ENCODE assay signal across 27 cellular contexts in genomic region chr20:61861858-61862257, GRCh38.
"Had no signal": no experiment of that assay in that cellular context is flagged by ENCODE, and none has a peak within 500 bp of the region (broad histone marks: within the 10 kb centered on the region; RNA-seq: fewer than 3 reads in every experiment).

No MANE protein-coding gene starts in this region.

- H3K4me1 ChIP-seq: stomach, suprapubic skin, testis, thyroid gland, tibial artery, tibial nerve, transverse colon, upper lobe of left lung, upper lobe of right lung, uterus, vagina had no signal

- H3K27me3 Mint-ChIP-seq: stimulated activated naive CD8-positive, alpha-beta T cell treated with anti-CD3 and anti-CD28 coated beads, Interleukin-15, amount 100 ng/mL, for 72 hours; stimulated activated naive CD8-positive, alpha-beta T cell treated with anti-CD3 and anti-CD28 coated beads, Interleukin-15, Interleukin-2, amounts not matched to agents 100 ng/mL and 50 ng/mL, for 24 hours had no signal

- H3K36me3 ChIP-seq: stomach, suprapubic skin, thoracic aorta, thyroid gland, tibial artery, tibial nerve, transverse colon, upper lobe of left lung, upper lobe of right lung, uterus, vagina had no signal

- H3K4me3 ChIP-seq: stomach, suprapubic skin, testis, thoracic aorta, thyroid gland, tibial artery, tibial nerve, transverse colon, upper lobe of left lung, upper lobe of right lung, uterus, vagina had no signal

- H3K27me3 ChIP-seq: testis, thyroid gland, tibial nerve, transverse colon, upper lobe of left lung, upper lobe of right lung, uterus, vagina had no signal

- H3K4me3 Mint-ChIP-seq: stimulated activated memory B cell treated with anti-CD40 and anti-IgM and Interleukin-4, amounts not matched to agents 10 μg/mL and 1 μg/mL and 100 μg/mL, for 72 hours; stimulated activated naive B cell treated with anti-CD40 and anti-IgM and Interleukin-4, amounts not matched to agents 10 μg/mL and 1 μg/mL and 100 μg/mL, for 72 hours; stimulated activated naive CD8-positive, alpha-beta T cell treated with anti-CD3 and anti-CD28 coated beads, Interleukin-15, amount 100 ng/mL, for 72 hours; stimulated activated naive CD8-positive, alpha-beta T cell treated with anti-CD3 and anti-CD28 coated beads, Interleukin-15, Interleukin-2, amounts not matched to agents 100 ng/mL and 50 ng/mL, for 24 hours; type B pancreatic cell had no signal

- H3K27ac Mint-ChIP-seq: stimulated activated memory B cell treated with anti-CD40 and anti-IgM and Interleukin-4, amounts not matched to agents 10 μg/mL and 1 μg/mL and 100 μg/mL, for 72 hours; stimulated activated naive B cell treated with anti-CD40 and anti-IgM and Interleukin-4, amounts not matched to agents 10 μg/mL and 1 μg/mL and 100 μg/mL, for 72 hours; stimulated activated naive CD8-positive, alpha-beta T cell treated with anti-CD3 and anti-CD28 coated beads, Interleukin-15, amount 100 ng/mL, for 72 hours; stimulated activated naive CD8-positive, alpha-beta T cell treated with anti-CD3 and anti-CD28 coated beads, Interleukin-15, Interleukin-2, amounts not matched to agents 100 ng/mL and 50 ng/mL, for 24 hours; type B pancreatic cell had no signal

- DNase-seq: stimulated activated CD4-positive, alpha-beta T cell treated with anti-CD3 and anti-CD28 coated beads, Interleukin-2, amount 100 ng/mL, for 48 hours; stimulated activated CD4-positive, alpha-beta T cell treated with anti-CD3 and anti-CD28 coated beads, Interleukin-4, amount 100 ng/mL, for 1 hour; stimulated activated CD4-positive, alpha-beta T cell treated with anti-CD3 and anti-CD28 coated beads, Interleukin-4, amount 100 ng/mL, for 24 hours; stimulated activated CD4-positive, alpha-beta T cell treated with anti-CD3 and anti-CD28 coated beads, Interleukin-4, amount 100 ng/mL, for 4 hours; stimulated activated CD8-positive, alpha-beta memory T cell treated with anti-CD3 and anti-CD28 coated beads, Interleukin-4, amount 100 ng/mL, for 48 hours; stimulated activated naive B cell treated with anti-CD40 and anti-IgM and Interleukin-4, amounts not matched to agents 10 μg/mL and 1 μg/mL and 100 μg/mL, for 72 hours; stimulated activated naive CD4-positive, alpha-beta T cell; stimulated activated naive CD4-positive, alpha-beta T cell treated with Interleukin-2 at 50 U/mL for 16 hours; stimulated activated naive CD8-positive, alpha-beta T cell treated with anti-CD3 and anti-CD28 coated beads, Interleukin-15, amount 100 ng/mL, for 72 hours; stimulated activated naive CD8-positive, alpha-beta T cell treated with anti-CD3 and anti-CD28 coated beads, Interleukin-15, Interleukin-2, amounts not matched to agents 100 U/mL and 50 U/mL, for 24 hours; stomach; substantia nigra; testis; thyroid gland; tibial artery; transverse colon; trophoblast cell; upper lobe of right lung; uterus had no signal

- H3K36me3 Mint-ChIP-seq: stimulated activated memory B cell treated with anti-CD40 and anti-IgM and Interleukin-4, amounts not matched to agents 10 μg/mL and 1 μg/mL and 100 μg/mL, for 72 hours; stimulated activated naive B cell treated with anti-CD40 and anti-IgM and Interleukin-4, amounts not matched to agents 10 μg/mL and 1 μg/mL and 100 μg/mL, for 72 hours had no signal

- H3K9me3 ChIP-seq: suprapubic skin, testis, thoracic aorta, thyroid gland, tibial artery, transverse colon, upper lobe of right lung, uterus, vagina had no signal

- H3K27ac ChIP-seq: stomach, suprapubic skin, testis, thoracic aorta, thyroid gland, tibial artery, tibial nerve, transverse colon, upper lobe of left lung, upper lobe of right lung, uterus, vagina had no signal

- ATAC-seq: stimulated activated memory B cell treated with anti-CD40 and anti-IgM and Interleukin-4, amounts not matched to agents 10 μg/mL and 1 μg/mL and 100 μg/mL, for 72 hours; stimulated activated naive CD8-positive, alpha-beta T cell treated with anti-CD3 and anti-CD28 coated beads, Interleukin-15, Interleukin-2, amounts not matched to agents 100 U/mL and 50 U/mL, for 24 hours; upper lobe of right lung had no signal

- H3K4me1 Mint-ChIP-seq: stimulated activated memory B cell treated with anti-CD40 and anti-IgM and Interleukin-4, amounts not matched to agents 10 μg/mL and 1 μg/mL and 100 μg/mL, for 72 hours; stimulated activated naive B cell treated with anti-CD40 and anti-IgM and Interleukin-4, amounts not matched to agents 10 μg/mL and 1 μg/mL and 100 μg/mL, for 72 hours; stimulated activated naive CD8-positive, alpha-beta T cell treated with anti-CD3 and anti-CD28 coated beads, Interleukin-15, amount 100 ng/mL, for 72 hours had no signal
